ENCODE assay signal across 1 cellular context in the genomic region with DNA sequence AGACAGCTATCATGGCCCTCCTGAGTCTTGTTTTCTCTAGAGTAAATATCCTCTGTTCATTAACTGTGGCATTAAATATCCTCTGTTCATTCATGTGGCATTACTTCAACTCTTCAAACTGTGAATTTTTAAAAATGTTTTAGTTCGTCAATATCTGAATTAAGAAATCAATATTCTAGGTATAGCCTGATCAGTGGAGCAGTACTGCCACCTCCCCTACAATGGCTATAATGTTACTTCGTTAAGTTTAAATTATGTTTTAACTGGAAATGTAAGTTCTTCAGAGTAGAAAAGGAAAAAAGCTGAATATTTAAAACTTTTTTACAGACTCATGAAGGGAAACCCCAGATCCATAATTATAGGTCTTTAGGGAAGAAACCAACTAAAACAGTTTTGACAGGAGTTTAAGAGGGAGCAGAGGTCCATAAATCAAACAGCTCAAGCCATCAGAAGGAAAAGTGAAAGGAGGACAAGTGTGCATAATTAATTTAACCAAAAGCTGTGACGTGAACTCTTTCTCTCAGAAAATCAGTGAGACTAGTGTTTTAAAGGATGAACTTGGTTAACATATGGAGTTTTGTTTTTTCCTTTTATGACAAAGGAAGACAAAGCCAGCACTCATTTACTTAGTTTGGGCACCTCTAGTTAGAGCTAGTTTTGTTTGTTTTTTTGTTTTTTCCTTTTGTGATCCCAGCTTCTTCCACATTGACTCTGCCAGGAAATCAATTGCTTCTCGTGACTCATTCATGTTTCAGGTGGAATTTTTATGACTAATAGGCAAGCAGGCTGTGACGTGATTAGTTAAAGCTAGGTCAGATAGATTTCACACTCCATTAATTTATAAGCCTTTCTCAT.
TF ChIP-seq lines count a peak whose summit lies in the region.

No MANE protein-coding gene starts in this region.

TF ChIP-seq in GM12878, 131 proteins besides CTCF, POLR2A, EP300 and RAD21 (continued from another document and continues in another):
- TF ChIP-seq EED (IDR thresholded peaks at IDR 0.05; ENCODE audit: low read depth) (peak; percentile 62; the same call in 1 of the 2 replicates), CBFB (IDR thresholded peaks at IDR 0.05; ENCODE audit: low read depth) (no peak), NBN (IDR thresholded peaks at IDR 0.05) (peak; percentile 24; the same call in 1 of the 2 replicates), BCL11A (IDR thresholded peaks at IDR 0.05; ENCODE audit: low read depth, low read length) (0 out of 2 replicates have a peak, but pooled peaks have one; percentile 11), JUNB (IDR thresholded peaks at IDR 0.05) (peak; percentile 81), NR2C1 (IDR thresholded peaks at IDR 0.05) (no peak), NFIC (IDR thresholded peaks at IDR 0.05; ENCODE audit: low read depth, low read length) (peak; percentile 61; the same call in 1 of the 2 replicates), CREB1 (IDR thresholded peaks at IDR 0.05; ENCODE audit: low read depth) (peak; percentile 70), ZNF384 (IDR thresholded peaks at IDR 0.05; ENCODE audit: borderline replicate concordance, low read depth, low read length) (no peak), ATF7 (IDR thresholded peaks at IDR 0.05; ENCODE audit: low read depth) (peak; percentile 76), BMI1 (IDR thresholded peaks at IDR 0.05; ENCODE audit: borderline replicate concordance) (no peak), ZNF24 (IDR thresholded peaks at IDR 0.05) (no peak), MTA2 (IDR thresholded peaks at IDR 0.05; ENCODE audit: low read depth) (peak; percentile 49; the same call in 1 of the 2 replicates), SMC3 (IDR thresholded peaks at IDR 0.05; ENCODE audit: borderline replicate concordance, low read length) (no peak), DPF2 (IDR thresholded peaks at IDR 0.05) (no peak), EGR1 (IDR thresholded peaks at IDR 0.05; ENCODE audit: borderline replicate concordance in 1 of 2, low read depth in 2 of 2, low read length in 2 of 2) (no peak), IKZF1 (conservative IDR thresholded peaks at IDR 0.05) (0 out of 2 replicates have a peak, but pooled peaks have one; percentile 24), RBBP5 (conservative IDR thresholded peaks at IDR 0.05) (no peak), TCF12 (IDR thresholded peaks at IDR 0.05; ENCODE audit: low read depth, low read length) (no peak), CREM (IDR thresholded peaks at IDR 0.05; ENCODE audit: low read depth) (peak; percentile 68), NRF1 (conservative IDR thresholded peaks at IDR 0.05; ENCODE audit: low read depth, low read length) (no peak), BHLHE40 (IDR thresholded peaks at IDR 0.05; ENCODE audit: borderline replicate concordance in 1 of 2, low read depth in 2 of 2, low read length in 1 of 2) (0 out of 4 replicates have a peak, but pooled peaks of 1 of the 2 experiments have one; percentile 7), JUND (IDR thresholded peaks at IDR 0.05; ENCODE audit: low read depth, low read length) (no peak), STAT1 (conservative IDR thresholded peaks at IDR 0.05) (no peak)
- TF ChIP-seq, protein P1, sequence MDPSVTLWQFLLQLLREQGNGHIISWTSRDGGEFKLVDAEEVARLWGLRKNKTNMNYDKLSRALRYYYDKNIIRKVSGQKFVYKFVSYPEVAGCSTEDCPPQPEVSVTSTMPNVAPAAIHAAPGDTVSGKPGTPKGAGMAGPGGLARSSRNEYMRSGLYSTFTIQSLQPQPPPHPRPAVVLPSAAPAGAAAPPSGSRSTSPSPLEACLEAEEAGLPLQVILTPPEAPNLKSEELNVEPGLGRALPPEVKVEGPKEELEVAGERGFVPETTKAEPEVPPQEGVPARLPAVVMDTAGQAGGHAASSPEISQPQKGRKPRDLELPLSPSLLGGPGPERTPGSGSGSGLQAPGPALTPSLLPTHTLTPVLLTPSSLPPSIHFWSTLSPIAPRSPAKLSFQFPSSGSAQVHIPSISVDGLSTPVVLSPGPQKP (IDR thresholded peaks at IDR 0.05; ENCODE audit: low read depth, low read length), result no peak
- TF ChIP-seq, protein P2, sequence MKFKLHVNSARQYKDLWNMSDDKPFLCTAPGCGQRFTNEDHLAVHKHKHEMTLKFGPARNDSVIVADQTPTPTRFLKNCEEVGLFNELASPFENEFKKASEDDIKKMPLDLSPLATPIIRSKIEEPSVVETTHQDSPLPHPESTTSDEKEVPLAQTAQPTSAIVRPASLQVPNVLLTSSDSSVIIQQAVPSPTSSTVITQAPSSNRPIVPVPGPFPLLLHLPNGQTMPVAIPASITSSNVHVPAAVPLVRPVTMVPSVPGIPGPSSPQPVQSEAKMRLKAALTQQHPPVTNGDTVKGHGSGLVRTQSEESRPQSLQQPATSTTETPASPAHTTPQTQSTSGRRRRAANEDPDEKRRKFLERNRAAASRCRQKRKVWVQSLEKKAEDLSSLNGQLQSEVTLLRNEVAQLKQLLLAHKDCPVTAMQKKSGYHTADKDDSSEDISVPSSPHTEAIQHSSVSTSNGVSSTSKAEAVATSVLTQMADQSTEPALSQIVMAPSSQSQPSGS (IDR thresholded peaks at IDR 0.05; ENCODE audit: low read length), result peak; percentile 72; the same call in 1 of the 2 replicates
- TF ChIP-seq, protein P3, sequence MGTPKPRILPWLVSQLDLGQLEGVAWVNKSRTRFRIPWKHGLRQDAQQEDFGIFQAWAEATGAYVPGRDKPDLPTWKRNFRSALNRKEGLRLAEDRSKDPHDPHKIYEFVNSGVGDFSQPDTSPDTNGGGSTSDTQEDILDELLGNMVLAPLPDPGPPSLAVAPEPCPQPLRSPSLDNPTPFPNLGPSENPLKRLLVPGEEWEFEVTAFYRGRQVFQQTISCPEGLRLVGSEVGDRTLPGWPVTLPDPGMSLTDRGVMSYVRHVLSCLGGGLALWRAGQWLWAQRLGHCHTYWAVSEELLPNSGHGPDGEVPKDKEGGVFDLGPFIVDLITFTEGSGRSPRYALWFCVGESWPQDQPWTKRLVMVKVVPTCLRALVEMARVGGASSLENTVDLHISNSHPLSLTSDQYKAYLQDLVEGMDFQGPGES (IDR thresholded peaks at IDR 0.05), result no peak
- TF ChIP-seq, protein P4, sequence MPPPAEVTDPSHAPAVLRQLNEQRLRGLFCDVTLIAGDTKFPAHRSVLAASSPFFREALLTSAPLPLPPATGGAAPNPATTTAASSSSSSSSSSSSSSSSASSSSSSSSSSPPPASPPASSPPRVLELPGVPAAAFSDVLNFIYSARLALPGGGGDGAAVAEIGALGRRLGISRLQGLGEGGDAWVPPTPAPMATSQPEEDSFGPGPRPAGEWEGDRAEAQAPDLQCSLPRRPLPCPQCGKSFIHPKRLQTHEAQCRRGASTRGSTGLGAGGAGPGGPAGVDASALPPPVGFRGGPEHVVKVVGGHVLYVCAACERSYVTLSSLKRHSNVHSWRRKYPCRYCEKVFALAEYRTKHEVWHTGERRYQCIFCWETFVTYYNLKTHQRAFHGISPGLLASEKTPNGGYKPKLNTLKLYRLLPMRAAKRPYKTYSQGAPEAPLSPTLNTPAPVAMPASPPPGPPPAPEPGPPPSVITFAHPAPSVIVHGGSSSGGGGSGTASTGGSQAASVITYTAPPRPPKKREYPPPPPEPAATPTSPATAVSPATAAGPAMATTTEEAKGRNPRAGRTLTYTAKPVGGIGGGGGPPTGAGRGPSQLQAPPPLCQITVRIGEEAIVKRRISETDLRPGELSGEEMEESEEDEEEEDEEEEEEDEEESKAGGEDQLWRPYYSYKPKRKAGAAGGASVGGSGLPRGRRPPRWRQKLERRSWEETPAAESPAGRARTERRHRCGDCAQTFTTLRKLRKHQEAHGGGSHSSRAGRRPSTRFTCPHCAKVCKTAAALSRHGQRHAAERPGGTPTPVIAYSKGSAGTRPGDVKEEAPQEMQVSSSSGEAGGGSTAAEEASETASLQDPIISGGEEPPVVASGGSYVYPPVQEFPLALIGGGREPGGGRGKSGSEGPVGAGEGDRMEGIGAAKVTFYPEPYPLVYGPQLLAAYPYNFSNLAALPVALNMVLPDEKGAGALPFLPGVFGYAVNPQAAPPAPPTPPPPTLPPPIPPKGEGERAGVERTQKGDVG (CRISPR knock-in tag; IDR thresholded peaks at IDR 0.05), result no peak
- TF ChIP-seq, protein P5, sequence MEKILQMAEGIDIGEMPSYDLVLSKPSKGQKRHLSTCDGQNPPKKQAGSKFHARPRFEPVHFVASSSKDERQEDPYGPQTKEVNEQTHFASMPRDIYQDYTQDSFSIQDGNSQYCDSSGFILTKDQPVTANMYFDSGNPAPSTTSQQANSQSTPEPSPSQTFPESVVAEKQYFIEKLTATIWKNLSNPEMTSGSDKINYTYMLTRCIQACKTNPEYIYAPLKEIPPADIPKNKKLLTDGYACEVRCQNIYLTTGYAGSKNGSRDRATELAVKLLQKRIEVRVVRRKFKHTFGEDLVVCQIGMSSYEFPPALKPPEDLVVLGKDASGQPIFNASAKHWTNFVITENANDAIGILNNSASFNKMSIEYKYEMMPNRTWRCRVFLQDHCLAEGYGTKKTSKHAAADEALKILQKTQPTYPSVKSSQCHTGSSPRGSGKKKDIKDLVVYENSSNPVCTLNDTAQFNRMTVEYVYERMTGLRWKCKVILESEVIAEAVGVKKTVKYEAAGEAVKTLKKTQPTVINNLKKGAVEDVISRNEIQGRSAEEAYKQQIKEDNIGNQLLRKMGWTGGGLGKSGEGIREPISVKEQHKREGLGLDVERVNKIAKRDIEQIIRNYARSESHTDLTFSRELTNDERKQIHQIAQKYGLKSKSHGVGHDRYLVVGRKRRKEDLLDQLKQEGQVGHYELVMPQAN (conservative IDR thresholded peaks at IDR 0.05), result no peak
- TF ChIP-seq, protein P6, sequence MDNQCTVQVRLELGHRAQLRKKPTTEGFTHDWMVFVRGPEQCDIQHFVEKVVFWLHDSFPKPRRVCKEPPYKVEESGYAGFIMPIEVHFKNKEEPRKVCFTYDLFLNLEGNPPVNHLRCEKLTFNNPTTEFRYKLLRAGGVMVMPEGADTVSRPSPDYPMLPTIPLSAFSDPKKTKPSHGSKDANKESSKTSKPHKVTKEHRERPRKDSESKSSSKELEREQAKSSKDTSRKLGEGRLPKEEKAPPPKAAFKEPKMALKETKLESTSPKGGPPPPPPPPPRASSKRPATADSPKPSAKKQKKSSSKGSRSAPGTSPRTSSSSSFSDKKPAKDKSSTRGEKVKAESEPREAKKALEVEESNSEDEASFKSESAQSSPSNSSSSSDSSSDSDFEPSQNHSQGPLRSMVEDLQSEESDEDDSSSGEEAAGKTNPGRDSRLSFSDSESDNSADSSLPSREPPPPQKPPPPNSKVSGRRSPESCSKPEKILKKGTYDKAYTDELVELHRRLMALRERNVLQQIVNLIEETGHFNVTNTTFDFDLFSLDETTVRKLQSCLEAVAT (IDR thresholded peaks at IDR 0.05), result no peak
- TF ChIP-seq, protein P7, sequence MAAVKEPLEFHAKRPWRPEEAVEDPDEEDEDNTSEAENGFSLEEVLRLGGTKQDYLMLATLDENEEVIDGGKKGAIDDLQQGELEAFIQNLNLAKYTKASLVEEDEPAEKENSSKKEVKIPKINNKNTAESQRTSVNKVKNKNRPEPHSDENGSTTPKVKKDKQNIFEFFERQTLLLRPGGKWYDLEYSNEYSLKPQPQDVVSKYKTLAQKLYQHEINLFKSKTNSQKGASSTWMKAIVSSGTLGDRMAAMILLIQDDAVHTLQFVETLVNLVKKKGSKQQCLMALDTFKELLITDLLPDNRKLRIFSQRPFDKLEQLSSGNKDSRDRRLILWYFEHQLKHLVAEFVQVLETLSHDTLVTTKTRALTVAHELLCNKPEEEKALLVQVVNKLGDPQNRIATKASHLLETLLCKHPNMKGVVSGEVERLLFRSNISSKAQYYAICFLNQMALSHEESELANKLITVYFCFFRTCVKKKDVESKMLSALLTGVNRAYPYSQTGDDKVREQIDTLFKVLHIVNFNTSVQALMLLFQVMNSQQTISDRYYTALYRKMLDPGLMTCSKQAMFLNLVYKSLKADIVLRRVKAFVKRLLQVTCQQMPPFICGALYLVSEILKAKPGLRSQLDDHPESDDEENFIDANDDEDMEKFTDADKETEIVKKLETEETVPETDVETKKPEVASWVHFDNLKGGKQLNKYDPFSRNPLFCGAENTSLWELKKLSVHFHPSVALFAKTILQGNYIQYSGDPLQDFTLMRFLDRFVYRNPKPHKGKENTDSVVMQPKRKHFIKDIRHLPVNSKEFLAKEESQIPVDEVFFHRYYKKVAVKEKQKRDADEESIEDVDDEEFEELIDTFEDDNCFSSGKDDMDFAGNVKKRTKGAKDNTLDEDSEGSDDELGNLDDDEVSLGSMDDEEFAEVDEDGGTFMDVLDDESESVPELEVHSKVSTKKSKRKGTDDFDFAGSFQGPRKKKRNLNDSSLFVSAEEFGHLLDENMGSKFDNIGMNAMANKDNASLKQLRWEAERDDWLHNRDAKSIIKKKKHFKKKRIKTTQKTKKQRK (IDR thresholded peaks at IDR 0.05; ENCODE audit: low read depth, low read length), result no peak
- TF ChIP-seq, protein P8, sequence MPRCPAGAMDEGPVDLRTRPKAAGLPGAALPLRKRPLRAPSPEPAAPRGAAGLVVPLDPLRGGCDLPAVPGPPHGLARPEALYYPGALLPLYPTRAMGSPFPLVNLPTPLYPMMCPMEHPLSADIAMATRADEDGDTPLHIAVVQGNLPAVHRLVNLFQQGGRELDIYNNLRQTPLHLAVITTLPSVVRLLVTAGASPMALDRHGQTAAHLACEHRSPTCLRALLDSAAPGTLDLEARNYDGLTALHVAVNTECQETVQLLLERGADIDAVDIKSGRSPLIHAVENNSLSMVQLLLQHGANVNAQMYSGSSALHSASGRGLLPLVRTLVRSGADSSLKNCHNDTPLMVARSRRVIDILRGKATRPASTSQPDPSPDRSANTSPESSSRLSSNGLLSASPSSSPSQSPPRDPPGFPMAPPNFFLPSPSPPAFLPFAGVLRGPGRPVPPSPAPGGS (IDR thresholded peaks at IDR 0.05; ENCODE audit: borderline replicate concordance, insufficient read depth, low read depth, low read length, poor library complexity, severe bottlenecking), result peak; percentile 29
- TF ChIP-seq, protein P9, sequence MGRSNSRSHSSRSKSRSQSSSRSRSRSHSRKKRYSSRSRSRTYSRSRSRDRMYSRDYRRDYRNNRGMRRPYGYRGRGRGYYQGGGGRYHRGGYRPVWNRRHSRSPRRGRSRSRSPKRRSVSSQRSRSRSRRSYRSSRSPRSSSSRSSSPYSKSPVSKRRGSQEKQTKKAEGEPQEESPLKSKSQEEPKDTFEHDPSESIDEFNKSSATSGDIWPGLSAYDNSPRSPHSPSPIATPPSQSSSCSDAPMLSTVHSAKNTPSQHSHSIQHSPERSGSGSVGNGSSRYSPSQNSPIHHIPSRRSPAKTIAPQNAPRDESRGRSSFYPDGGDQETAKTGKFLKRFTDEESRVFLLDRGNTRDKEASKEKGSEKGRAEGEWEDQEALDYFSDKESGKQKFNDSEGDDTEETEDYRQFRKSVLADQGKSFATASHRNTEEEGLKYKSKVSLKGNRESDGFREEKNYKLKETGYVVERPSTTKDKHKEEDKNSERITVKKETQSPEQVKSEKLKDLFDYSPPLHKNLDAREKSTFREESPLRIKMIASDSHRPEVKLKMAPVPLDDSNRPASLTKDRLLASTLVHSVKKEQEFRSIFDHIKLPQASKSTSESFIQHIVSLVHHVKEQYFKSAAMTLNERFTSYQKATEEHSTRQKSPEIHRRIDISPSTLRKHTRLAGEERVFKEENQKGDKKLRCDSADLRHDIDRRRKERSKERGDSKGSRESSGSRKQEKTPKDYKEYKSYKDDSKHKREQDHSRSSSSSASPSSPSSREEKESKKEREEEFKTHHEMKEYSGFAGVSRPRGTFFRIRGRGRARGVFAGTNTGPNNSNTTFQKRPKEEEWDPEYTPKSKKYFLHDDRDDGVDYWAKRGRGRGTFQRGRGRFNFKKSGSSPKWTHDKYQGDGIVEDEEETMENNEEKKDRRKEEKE (IDR thresholded peaks at IDR 0.05), result no peak
- TF ChIP-seq, protein P10, sequence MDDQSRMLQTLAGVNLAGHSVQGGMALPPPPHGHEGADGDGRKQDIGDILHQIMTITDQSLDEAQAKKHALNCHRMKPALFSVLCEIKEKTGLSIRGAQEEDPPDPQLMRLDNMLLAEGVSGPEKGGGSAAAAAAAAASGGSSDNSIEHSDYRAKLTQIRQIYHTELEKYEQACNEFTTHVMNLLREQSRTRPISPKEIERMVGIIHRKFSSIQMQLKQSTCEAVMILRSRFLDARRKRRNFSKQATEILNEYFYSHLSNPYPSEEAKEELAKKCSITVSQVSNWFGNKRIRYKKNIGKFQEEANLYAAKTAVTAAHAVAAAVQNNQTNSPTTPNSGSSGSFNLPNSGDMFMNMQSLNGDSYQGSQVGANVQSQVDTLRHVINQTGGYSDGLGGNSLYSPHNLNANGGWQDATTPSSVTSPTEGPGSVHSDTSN (IDR thresholded peaks at IDR 0.05; ENCODE audit: insufficient replicate concordance, low read depth, low read length), result no peak
